8 cellular contexts compared by ENCODE assay signal in the genomic region with DNA sequence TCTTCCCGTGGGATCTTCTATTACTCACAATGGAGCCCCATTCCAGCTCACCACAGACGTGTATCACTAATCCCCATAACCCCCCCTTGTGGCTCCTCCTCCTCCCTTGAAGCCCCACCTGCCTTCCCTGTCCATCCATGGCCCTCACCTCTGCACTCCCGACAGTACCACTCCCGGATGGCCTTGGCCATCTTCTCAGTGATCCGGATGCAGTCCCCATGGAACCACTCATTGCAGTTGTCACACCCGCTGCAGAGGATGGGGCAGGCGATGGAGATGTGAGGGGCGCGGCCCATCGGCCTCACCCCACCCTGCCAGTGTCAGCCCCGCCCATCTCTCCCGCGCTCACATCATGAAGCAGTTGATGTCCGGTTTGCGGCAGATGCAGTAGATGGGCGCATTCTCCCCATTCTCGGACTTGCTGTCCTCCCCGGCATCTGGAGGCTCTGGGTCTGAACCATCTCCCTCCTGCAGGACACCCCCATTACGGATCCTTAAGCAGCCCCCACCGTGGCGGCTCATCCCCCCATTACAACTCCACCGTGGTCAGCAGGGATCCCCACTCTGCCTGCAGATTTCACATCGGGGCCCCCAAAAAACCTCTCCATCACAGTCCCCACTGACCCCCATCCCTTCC. TPM values are rescaled to one million over a fixed set of nuclear protein-coding genes. Genes with fewer than 3 reads are reported as not detected.
DNase-seq lines count a peak whose midpoint lies in the region; TF ChIP-seq lines count a peak whose summit lies in the region.

No MANE protein-coding gene starts in this region.

- H3K36me3 ChIP-seq in kidney epithelial cell (ENCODE audit: control insufficient read depth, insufficient read depth, low read length) (no peaks in the 10 kb centered on the region), stomach smooth muscle (ENCODE audit: control insufficient read depth in 2 of 2, insufficient read depth in 2 of 2, low read length in 2 of 2) (peaks cover 20 to 25% of the 10 kb centered on the region in 2 donors)

- no peaks in the 10 kb centered on the region for H3K9me3 ChIP-seq in stomach smooth muscle (ENCODE audit: control insufficient read depth in 2 of 2, low read length in 2 of 2)

- H3K4me3 ChIP-seq in kidney epithelial cell (ENCODE audit: low read depth, low read length) (peak overlapping the region; percentile 96), stomach smooth muscle (ENCODE audit: low read length in 2 of 2) (peak overlapping the region; percentile 96 to 97)

- H3K27ac ChIP-seq in angular gyrus (ENCODE audit: low read depth, low read length) (peak overlapping the region; percentile 94), stomach smooth muscle (ENCODE audit: low read length) (peak overlapping the region; percentile 77)

- peak; percentile 44 for DNase-seq in DMS53 (lab: John Stamatoyannopoulos, UW)
- DNase-seq in DMS53 treated with DMSO at 0.1 percent for 48 hours (lab: John Stamatoyannopoulos, UW; ENCODE audit: unreplicated experiment), result no peak
- peak; percentile 30 for DNase-seq in NCI-H146 treated with DMSO at 0.1 percent for 48 hours (lab: John Stamatoyannopoulos, UW; ENCODE audit: unreplicated experiment)
- no peak for DNase-seq in kidney epithelial cell (ENCODE audit: low read depth)
- DNase-seq in activated gamma-delta T cell treated with Interleukin-2 at 50 U/mL for 16 hours, result no peak
- no peak for DNase-seq in activated gamma-delta T cell (lab: John Stamatoyannopoulos, UW)

- no peaks in the 10 kb centered on the region for H3K27me3 ChIP-seq in kidney epithelial cell (ENCODE audit: control insufficient read depth, insufficient read depth, low read length)
- H3K27me3 ChIP-seq in stomach smooth muscle (ENCODE audit: control insufficient read depth in 1 of 2, insufficient read depth in 2 of 2, low read length in 2 of 2), result no peaks in the 10 kb centered on the region

- peaks cover 23% of the 10 kb centered on the region for H3K4me1 ChIP-seq in stomach smooth muscle (ENCODE audit: control insufficient read depth, insufficient read depth, low read length)

- peak overlapping the region in 1 of 2 donors; percentile 88 for H3K9ac ChIP-seq in stomach smooth muscle (ENCODE audit: low read length in 2 of 2)

- TF ChIP-seq CTCF in kidney epithelial cell (IDR thresholded peaks at IDR 0.05; ENCODE audit: insufficient read depth, low read length, poor library complexity, severe bottlenecking), result no peak

RNA-seq across cellular contexts. Expression of a gene that starts 1.0 kb away (rescaled TPM):
- 41.3 and 45.8 TPM in 2 replicates for total RNA-seq in kidney epithelial cell

RNA-seq across cellular contexts. Expression of a gene that starts 5.2 kb away (rescaled TPM):
- 72.2 and 91.9 TPM in 2 replicates for total RNA-seq in kidney epithelial cell

RNA-seq across cellular contexts. Expression of a gene that starts 20.2 kb away (rescaled TPM):
- 0.29 and 1.3 TPM in 2 replicates for total RNA-seq in kidney epithelial cell

Comparison
In these comparisons a context has a peak if more than half of its experiments do, and no peak if none do; other contexts are left out.
1. DNase-seq: peak in DMS53 (single experiment) and NCI-H146 treated with DMSO at 0.1 percent for 48 hours (single experiment); none in DMS53 treated with DMSO at 0.1 percent for 48 hours (single experiment), kidney epithelial cell (single experiment), activated gamma-delta T cell treated with Interleukin-2 at 50 U/mL for 16 hours (single experiment) and activated gamma-delta T cell (single experiment).